Comparison of ENCODE assay signal across 25 cellular contexts in the genomic region with DNA sequence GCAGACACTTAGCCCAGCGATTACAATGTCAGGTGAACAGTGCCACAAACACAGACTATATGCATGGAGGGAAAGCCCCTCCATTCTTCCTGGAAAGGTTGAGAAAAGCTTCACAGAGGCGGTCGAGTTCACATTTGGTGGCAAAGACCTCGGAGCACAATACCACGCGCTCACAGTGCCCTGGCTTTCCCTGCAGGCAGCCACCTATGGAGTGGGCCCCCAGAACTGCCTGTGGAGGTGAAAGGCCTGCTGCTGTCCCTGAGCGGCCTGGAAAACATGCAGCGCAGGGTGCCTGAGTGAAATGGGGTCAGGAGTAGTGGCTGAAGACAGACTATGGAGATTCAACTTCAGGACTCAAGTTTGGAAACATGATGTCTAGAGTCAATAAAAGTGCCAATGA.
"Had no signal": no experiment of that assay in that cellular context is flagged by ENCODE, and none has a peak within 500 bp of the region (broad histone marks: within the 10 kb centered on the region; RNA-seq: fewer than 3 reads in every experiment).

No MANE protein-coding gene starts in this region.

- H3K36me3 ChIP-seq: transverse colon had no signal

- ATAC-seq: esophagus mucosa; gastrocnemius medialis; left lobe of liver; naive thymus-derived CD8-positive, alpha-beta T cell; right cardiac atrium; stimulated activated naive B cell treated with anti-CD40 and anti-IgM and Interleukin-4, amounts not matched to agents 10 μg/mL and 1 μg/mL and 100 μg/mL, for 72 hours; stimulated activated naive CD8-positive, alpha-beta T cell treated with anti-CD3 and anti-CD28 coated beads, Interleukin-15, amount 100 ng/mL, for 72 hours had no signal

- H3K27ac ChIP-seq: dorsolateral prefrontal cortex, epithelial cell of prostate, gastrocnemius medialis, hepatocyte, psoas muscle, skin epidermis, suprapubic skin, transverse colon, vagina had no signal

- H3K4me2 ChIP-seq: hepatocyte had no signal

- FAIRE-seq: colon, kidney had no signal

- H3K27me3 ChIP-seq: dorsolateral prefrontal cortex, hepatocyte, suprapubic skin, transverse colon, vagina had no signal

- H2AFZ ChIP-seq: hepatocyte had no signal

- DNase-seq: effector CD4-positive, alpha-beta T cell; foreskin fibroblast; gastrocnemius medialis; kidney; mammary epithelial cell; mesendoderm; naive thymus-derived CD8-positive, alpha-beta T cell; nephron progenitor cell; nucleus accumbens; psoas muscle; stimulated activated CD4-positive, alpha-beta T cell treated with anti-CD3 and anti-CD28 coated beads, Interleukin-15, amount 100 ng/mL, for 24 hours; stimulated activated CD4-positive, alpha-beta T cell treated with anti-CD3 and anti-CD28 coated beads, Interleukin-2, amount 100 ng/mL, for 48 hours; stimulated activated naive B cell treated with anti-CD40 and anti-IgM and Interleukin-4, amounts not matched to agents 10 μg/mL and 1 μg/mL and 100 μg/mL, for 72 hours; stimulated activated naive CD8-positive, alpha-beta T cell treated with anti-CD3 and anti-CD28 coated beads, Interleukin-15, amount 100 ng/mL, for 72 hours; transverse colon had no signal

- H3K4me3 ChIP-seq: dorsolateral prefrontal cortex, gastrocnemius medialis, hepatocyte, psoas muscle, skin epidermis, suprapubic skin, transverse colon, vagina had no signal

- H3K9me3 ChIP-seq: gastrocnemius medialis, psoas muscle, suprapubic skin, transverse colon, vagina had no signal
